Comparison of ENCODE assay signal across 29 cellular contexts in genomic region chr12:122135437-122136031, GRCh38. TPM values are rescaled to one million over a fixed set of nuclear protein-coding genes. Genes with fewer than 3 reads are reported as not detected.
DNase-seq lines count a peak whose midpoint lies in the region; FAIRE-seq and TF ChIP-seq lines count a peak whose summit lies in the region.
"Had no signal": no experiment of that assay in that cellular context is flagged by ENCODE, and none has a peak within 500 bp of the region (broad histone marks: within the 10 kb centered on the region; RNA-seq: fewer than 3 reads in every experiment).

No MANE protein-coding gene starts in this region.

- CTCF ChIA-PET in RWPE1 (lab: Yijun Ruan, JAX) (no interaction called here), H1 (lab: Charles Lee; ENCODE audit: partially characterized antibody) (interaction anchor here (0.9 to 1.4 kb wide), 6 partner anchors 10 to 81 kb away, joined by 3 to 5 read pairs (median 4); no protein-coding TSS in a partner anchor), mammary epithelial cell (lab: Charles Lee; ENCODE audit: low non-redundant PET) (no interaction called here)

- H3K14ac ChIP-seq in H1 (ENCODE audit: insufficient read length): no peak overlapping the region
- no peak overlapping the region for H3K14ac ChIP-seq in neuronal stem cell (ENCODE audit: low read length)

- no peak overlapping the region for H4K5ac ChIP-seq in H1 (ENCODE audit: insufficient read length, low read depth, low read length)

- H3K4me3 Mint-ChIP-seq in activated naive CD8-positive, alpha-beta T cell: no peak overlapping the region
- no peak overlapping the region for H3K4me3 Mint-ChIP-seq in activated naive CD8-positive, alpha-beta T cell treated with anti-CD3 and anti-CD28 coated beads for 36 hours
- H3K4me3 Mint-ChIP-seq: CD4-positive, CD25-positive, alpha-beta regulatory T cell; H9 had no signal

- H2BK120ac ChIP-seq in H1 (replicated peaks; ENCODE audit: low read depth, low read length): no peak overlapping the region
- no peak overlapping the region for H2BK120ac ChIP-seq in neuronal stem cell (ENCODE audit: low read depth, low read length)

- no peaks in the 10 kb centered on the region for H3K4me1 Mint-ChIP-seq in activated naive CD8-positive, alpha-beta T cell (ENCODE audit: low read depth)
- no peaks in the 10 kb centered on the region for H3K4me1 Mint-ChIP-seq in activated naive CD8-positive, alpha-beta T cell treated with anti-CD3 and anti-CD28 coated beads for 36 hours

- H3K27me3 ChIP-seq in H1 (replicated peaks in 1 of 4; ENCODE audit: control insufficient read depth in 3 of 4, extremely low read depth in 1 of 4, insufficient read depth in 3 of 4, low read length in 3 of 4) (no peaks in the 10 kb centered on the region; a peak in 1 of 7 replicates), neuronal stem cell (ENCODE audit: control insufficient read depth in 3 of 3, insufficient read depth in 3 of 3, low read depth in 1 of 3, low read length in 3 of 3) (no peaks in the 10 kb centered on the region), mammary epithelial cell (ENCODE audit: insufficient read depth, low read length) (no peaks in the 10 kb centered on the region)
- H3K27me3 ChIP-seq: SJCRH30 had no signal

- H2AK5ac ChIP-seq in H1 (ENCODE audit: low read depth, low read length): no peak overlapping the region
- H2AK5ac ChIP-seq in neuronal stem cell (ENCODE audit: low read depth, low read length): no peak overlapping the region

- no peak for TF ChIP-seq POLR2A in H1 (IDR thresholded peaks at IDR 0.05; ENCODE audit: control extremely low read depth in 1 of 2, low read depth in 2 of 2, low read length in 2 of 2)

- H4K20me1 ChIP-seq in H1 (replicated peaks in 1 of 2; ENCODE audit: control insufficient read depth in 1 of 2, insufficient read depth in 2 of 2, low read length in 2 of 2) (no peaks in the 10 kb centered on the region), mammary epithelial cell (ENCODE audit: insufficient read depth, low read length) (no peaks in the 10 kb centered on the region)

- in situ Hi-C loops in mammary epithelial cell (cut with MboI; ENCODE audit: low sequenced_read_pairs in 2 of 2): loop anchor here in 1 of 2 donors (10.0 kb wide), 1 partner anchor 49 kb away; the partner anchor contains the start of gene LRRC43

- TF ChIP-seq CTCF in RWPE1 (conservative IDR thresholded peaks at IDR 0.05; ENCODE audit: low read depth): no peak
- no peak for TF ChIP-seq CTCF in H1 (IDR thresholded peaks at IDR 0.05; ENCODE audit: control extremely low read depth in 1 of 3, insufficient read depth in 1 of 3, low read depth in 1 of 3, low read length in 3 of 3)
- no peak for TF ChIP-seq CTCF in mammary epithelial cell (conservative IDR thresholded peaks at IDR 0.05 in 1 of 2, IDR thresholded peaks at IDR 0.05 in 1 of 2; ENCODE audit: extremely low read depth in 1 of 2, insufficient read depth in 1 of 2, low read depth in 1 of 2, low read length in 2 of 2)

- H2BK5ac ChIP-seq in H1 (ENCODE audit: low read depth, low read length): peak overlapping the region; percentile 5; the same call in 1 of the 2 replicates
- H2BK5ac ChIP-seq in neuronal stem cell (ENCODE audit: low read length): no peak overlapping the region

- H3K9me3 Mint-ChIP-seq in activated naive CD8-positive, alpha-beta T cell (ENCODE audit: low read depth): no peaks in the 10 kb centered on the region
- H3K9me3 Mint-ChIP-seq in activated naive CD8-positive, alpha-beta T cell treated with anti-CD3 and anti-CD28 coated beads for 36 hours: no peaks in the 10 kb centered on the region
- H3K9me3 Mint-ChIP-seq: CD4-positive, CD25-positive, alpha-beta regulatory T cell had no signal

- H3K27me3 Mint-ChIP-seq in activated naive CD8-positive, alpha-beta T cell: no peaks in the 10 kb centered on the region
- no peaks in the 10 kb centered on the region for H3K27me3 Mint-ChIP-seq in activated naive CD8-positive, alpha-beta T cell treated with anti-CD3 and anti-CD28 coated beads for 36 hours
- H3K27me3 Mint-ChIP-seq: CD4-positive, CD25-positive, alpha-beta regulatory T cell had no signal

- H2BK12ac ChIP-seq in H1 (ENCODE audit: low read depth, low read length): 0 out of 2 replicates have a peak overlapping the region, but pooled peaks have one; percentile 43
- no peak overlapping the region for H2BK12ac ChIP-seq in neuronal stem cell (ENCODE audit: low read length)

- 94% methylated on average over 17 of the region's 18 CpGs; no CpG with 5 or more reads in 1 of the 2 experiments for WGBS in H1 (ENCODE audit: extremely low coverage in 1 of 2, insufficient coverage in 1 of 2, insufficient read length in 1 of 2, insufficient replicate concordance in 2 of 2, low coverage in 1 of 2, low lambda C conversion rate in 2 of 2, missing lambda C conversion rate in 1 of 2), 2 experiments
- WGBS in neuronal stem cell (ENCODE audit: extremely low coverage in 2 of 2, insufficient read length in 2 of 2, insufficient replicate concordance in 1 of 2), 2 donors: no CpG with 5 or more reads among the region's 18 CpGs
- 96% methylated on average over 12 of the region's 18 CpGs for WGBS in mammary epithelial cell (ENCODE audit: low coverage, missing lambda C conversion rate)

- H2BK20ac ChIP-seq in H1 (ENCODE audit: low read length): no peak overlapping the region

- H3K79me1 ChIP-seq in H1 (ENCODE audit: low read depth, low read length): no peaks in the 10 kb centered on the region
- H3K79me1 ChIP-seq in neuronal stem cell (ENCODE audit: low read depth, low read length): no peaks in the 10 kb centered on the region

- no peak overlapping the region for H3K56ac ChIP-seq in H1 (replicated peaks; ENCODE audit: insufficient read length, low read depth, low read length)

- no peak for TF ChIP-seq RAD21 in H1 (IDR thresholded peaks at IDR 0.05 in 1 of 2, conservative IDR thresholded peaks at IDR 0.05 in 1 of 2; ENCODE audit: low read depth in 2 of 2, low read length in 2 of 2)

- intact Hi-C loops in mammary epithelial cell (cut with micrococcal nuclease): no loop called here

- peaks cover 0 to 8% (median 3%) of the 10 kb centered on the region in 4 experiments; a peak in 5 of 7 replicates for H3K4me1 ChIP-seq in H1 (replicated peaks in 1 of 4; ENCODE audit: control insufficient read depth in 3 of 4, insufficient read depth in 4 of 4, low read length in 3 of 4)
- peaks cover 0 to 5% of the 10 kb centered on the region in 2 donors for H3K4me1 ChIP-seq in neuronal stem cell (ENCODE audit: control insufficient read depth in 2 of 2, insufficient read depth in 1 of 2, low read depth in 1 of 2, low read length in 2 of 2)
- peaks cover 15% of the 10 kb centered on the region for H3K4me1 ChIP-seq in mammary epithelial cell (ENCODE audit: insufficient read depth, low read length)
- H3K4me1 ChIP-seq: SJCRH30 had no signal

- H3K9ac ChIP-seq in H1 (replicated peaks in 1 of 4; ENCODE audit: extremely low read depth in 1 of 4, low read depth in 3 of 4, low read length in 3 of 4) (no peak overlapping the region), neuronal stem cell (ENCODE audit: low read depth, low read length, poor library complexity) (peak overlapping the region; percentile 54), mammary epithelial cell (ENCODE audit: insufficient read depth, low read length) (no peak overlapping the region)
- H3K9ac ChIP-seq: GM23248 had no signal

- no peak overlapping the region for H2AFZ ChIP-seq in H1 (ENCODE audit: low read length)
- H2AFZ ChIP-seq in neuronal stem cell (ENCODE audit: low read length): no peak overlapping the region
- H2AFZ ChIP-seq in mammary epithelial cell (ENCODE audit: low read depth, low read length): no peak overlapping the region
- H2AFZ ChIP-seq: GM23248 had no signal

- H3K36me3 ChIP-seq in H1 (ENCODE audit: control insufficient read depth in 2 of 4, insufficient read depth in 4 of 4, low read length in 3 of 4) (peaks cover 0 to 3% (median 0%) of the 10 kb centered on the region in 4 experiments; a peak in 2 of 8 replicates), neuronal stem cell (replicated peaks in 1 of 2; ENCODE audit: control insufficient read depth in 2 of 2, insufficient read depth in 2 of 2, low read length in 2 of 2) (peaks cover 8 to 69% of the 10 kb centered on the region in 2 donors), mammary epithelial cell (ENCODE audit: insufficient read depth, low read length) (peaks cover 5% of the 10 kb centered on the region)

- TF ChIP-seq EP300 in H1 (IDR thresholded peaks at IDR 0.05; ENCODE audit: borderline replicate concordance in 1 of 2, low read depth in 2 of 2, low read length in 2 of 2): no peak

- no peak for FAIRE-seq in H1 (lab: Jason Lieb, UNC)
- FAIRE-seq: D721Med, GM18507 had no signal

- H3K4me2 ChIP-seq in H1 (ENCODE audit: insufficient read depth in 1 of 2, low read depth in 2 of 2, low read length in 2 of 2) (no peak overlapping the region), neuronal stem cell (ENCODE audit: insufficient read depth, low read length, poor library complexity, severe bottlenecking) (no peak overlapping the region), mammary epithelial cell (ENCODE audit: insufficient read depth, low read depth, low read length) (no peak overlapping the region)

- H3K79me2 ChIP-seq in H1 (ENCODE audit: control insufficient read depth in 1 of 2, insufficient read depth in 2 of 2, low read length in 2 of 2) (no peaks in the 10 kb centered on the region), mammary epithelial cell (ENCODE audit: insufficient read depth, low read length) (no peaks in the 10 kb centered on the region)

- dilution Hi-C loops in mammary epithelial cell (cut with HindIII; ENCODE audit: low sequenced_read_pairs): no loop called here

- H3K23ac ChIP-seq in H1 (ENCODE audit: insufficient read length) (no peak overlapping the region), neuronal stem cell (ENCODE audit: low read depth, low read length, poor library complexity) (peak overlapping the region; percentile 49)

- H3K27ac Mint-ChIP-seq in activated naive CD8-positive, alpha-beta T cell: peak overlapping the region; percentile 22
- no peak overlapping the region for H3K27ac Mint-ChIP-seq in activated naive CD8-positive, alpha-beta T cell treated with anti-CD3 and anti-CD28 coated beads for 36 hours
- H3K27ac Mint-ChIP-seq: CD4-positive, CD25-positive, alpha-beta regulatory T cell had no signal

- H3K4ac ChIP-seq in H1 (replicated peaks; ENCODE audit: insufficient read length, low read depth, low read length): no peak overlapping the region
- peak overlapping the region; percentile 29 for H3K4ac ChIP-seq in neuronal stem cell (ENCODE audit: low read length)

- no peak overlapping the region for H2BK15ac ChIP-seq in H1 (ENCODE audit: low read length)
- no peak overlapping the region for H2BK15ac ChIP-seq in neuronal stem cell (ENCODE audit: low read length)

- H3K36me3 Mint-ChIP-seq in activated naive CD8-positive, alpha-beta T cell: no peaks in the 10 kb centered on the region
- H3K36me3 Mint-ChIP-seq in activated naive CD8-positive, alpha-beta T cell treated with anti-CD3 and anti-CD28 coated beads for 36 hours: peaks cover 12% of the 10 kb centered on the region

- H4K91ac ChIP-seq in H1 (replicated peaks; ENCODE audit: insufficient read length, low read length) (no peak overlapping the region), neuronal stem cell (ENCODE audit: low read depth, low read length, poor library complexity) (no peak overlapping the region)

- DNase-seq in activated naive CD8-positive, alpha-beta T cell treated with anti-CD3 and anti-CD28 coated beads for 36 hours: no peak
- DNase-seq in RWPE1 (ENCODE audit: low spot score) (no peak), H1 (ENCODE audit: low read depth in 1 of 2, low spot score in 2 of 2) (no peak), neuronal stem cell (ENCODE audit: low spot score) (no peak), mammary epithelial cell (no peak), activated gamma-delta T cell (lab: John Stamatoyannopoulos, UW) (no peak)
- DNase-seq in activated CD4-positive, alpha-beta T cell treated with anti-CD3 and anti-CD28 coated beads, Interleukin-2, amount 50 U/mL, for 48 hours: no peak
- DNase-seq: CD4-positive, CD25-positive, alpha-beta regulatory T cell; GM23248; H9; KBM-7; NCI-H1105 treated with DMSO at 0.1 percent for 48 hours; NCI-H146; NCI-H1930; NCI-H446; NCI-H526; NCI-H82; NK-92 treated with Interleukin-12 subunit alpha and Interleukin-12 subunit beta, amount 100 ng/mL, for 24 hours; PC-3; SJCRH30 had no signal

- H3K23me2 ChIP-seq in H1 (ENCODE audit: low read depth, low read length): no peaks in the 10 kb centered on the region

- peak overlapping the region; percentile 6; the same call in 1 of the 2 replicates for H3K27ac ChIP-seq in RWPE1
- no peak overlapping the region for H3K27ac ChIP-seq in H1 (ENCODE audit: low read depth, low read length)
- no peak overlapping the region for H3K27ac ChIP-seq in neuronal stem cell (replicated peaks; ENCODE audit: low read length)
- no peak overlapping the region for H3K27ac ChIP-seq in mammary epithelial cell (ENCODE audit: insufficient read depth, low read depth, low read length)
- H3K27ac ChIP-seq: GM23248, SJCRH30 had no signal

- H3K9me3 ChIP-seq in H1 (ENCODE audit: insufficient read depth in 2 of 2, low read depth in 1 of 2, low read length in 1 of 2): no peaks in the 10 kb centered on the region
- H3K9me3 ChIP-seq in neuronal stem cell (replicated peaks in 1 of 2; ENCODE audit: control insufficient read depth in 2 of 2, insufficient read depth in 1 of 2, low read depth in 1 of 2, low read length in 2 of 2): no peaks in the 10 kb centered on the region
- H3K9me3 ChIP-seq in mammary epithelial cell (replicated peaks; ENCODE audit: insufficient read depth, low read length): no peaks in the 10 kb centered on the region
- H3K9me3 ChIP-seq: SJCRH30 had no signal

- H4K8ac ChIP-seq in H1 (ENCODE audit: extremely low read depth, insufficient read depth, low read length) (no peak overlapping the region), neuronal stem cell (ENCODE audit: low read depth, low read length) (peak overlapping the region; percentile 7)

- no TSS peak for BruUV-seq in mammary epithelial cell (replicated peaks; lab: Mats Ljungman, UMichigan)

- H3K18ac ChIP-seq in H1 (ENCODE audit: extremely low read depth, low read length) (no peak overlapping the region), neuronal stem cell (ENCODE audit: low read length) (peak overlapping the region; percentile 34)

- H3K4me3 ChIP-seq in H1 (ENCODE audit: extremely low read depth in 1 of 4, insufficient read depth in 2 of 4, low read depth in 3 of 4, low read length in 4 of 4): no peak overlapping the region
- no peak overlapping the region for H3K4me3 ChIP-seq in neuronal stem cell (ENCODE audit: low read length in 2 of 2)
- no peak overlapping the region for H3K4me3 ChIP-seq in mammary epithelial cell (replicated peaks in 1 of 3; ENCODE audit: insufficient read depth in 1 of 3, low read depth in 2 of 3, low read length in 3 of 3)
- H3K4me3 ChIP-seq: GM23248, SJCRH30 had no signal

- POLR2A ChIA-PET in RWPE1 (lab: Yijun Ruan, JAX; ENCODE audit: low non-redundant PET) (interaction anchor here (0.6 kb wide), 1 partner anchor 391 kb away, joined by 3 read pairs; the partner anchor contains the start of genes KNTC1 and RSRC2), H1 (lab: Charles Lee; ENCODE audit: partially characterized antibody) (no interaction called here)

RNA-seq across cellular contexts. Expression of gene IL31, which starts 38.5 kb away (rescaled TPM):
- total RNA-seq in activated naive CD8-positive, alpha-beta T cell treated with anti-CD3 and anti-CD28 coated beads for 36 hours: not detected
- total RNA-seq in H1 (2021; fragmentation: NEBNext Ultra II Directional; extraction: Animal tissue kit (Norgen Biotek cat#: 25700)): not detected in 2 replicates
- polyA plus RNA-seq in H1 (2011; rRNA removed): not detected in 2 replicates
- not detected for polyA plus RNA-seq in H1 (2011; cell fraction: cytosol; rRNA removed)
- polyA plus RNA-seq in H1 (2011; cell fraction: nucleus; rRNA removed): not detected
- polyA plus RNA-seq in H1 (2012, experiment 1 of 2): not detected in 4 replicates
- polyA plus RNA-seq in H1 (2012, experiment 2 of 2): not detected
- polyA plus RNA-seq in H1 (2013, experiment 1 of 2): not detected
- polyA plus RNA-seq in H1 (2013, experiment 2 of 2): not detected
- not detected in 2 replicates for polyA minus RNA-seq in H1 (2011; rRNA and poly(A)+ RNA removed)
- polyA minus RNA-seq in H1 (2011; cell fraction: cytosol; rRNA and poly(A)+ RNA removed): not detected
- not detected for polyA minus RNA-seq in H1 (2011; cell fraction: nucleus; rRNA and poly(A)+ RNA removed)
- not detected for polyA plus RNA-seq in neuronal stem cell (2013, experiment 1 of 2)
- polyA plus RNA-seq in neuronal stem cell (2013, experiment 2 of 2): not detected
- total RNA-seq in mammary epithelial cell: not detected
- not detected for polyA plus RNA-seq in mammary epithelial cell
- not detected for polyA minus RNA-seq in mammary epithelial cell
- total RNA-seq: A172; CD4-positive, CD25-positive, alpha-beta regulatory T cell; GM23248; H9; HT1080; LHCN-M2; MCF 10A; PC-3; Right ventricle myocardium inferior; SJCRH30 had no signal
- polyA plus RNA-seq: BJ; CD4-positive, CD25-positive, alpha-beta regulatory T cell; GM23248 had no signal

RNA-seq across cellular contexts. Expression of gene LRRC43, which starts 47.4 kb away (rescaled TPM):
- under 1 TPM in 1 of 2 experiments, not detected in 1; 0.23 TPM for total RNA-seq in activated naive CD8-positive, alpha-beta T cell treated with anti-CD3 and anti-CD28 coated beads for 36 hours
- total RNA-seq in H1 (2021; fragmentation: NEBNext Ultra II Directional; extraction: Animal tissue kit (Norgen Biotek cat#: 25700)): 0.15 and 0.35 TPM in 2 replicates
- polyA plus RNA-seq in H1 (2011; rRNA removed): 0.39 and 0.44 TPM in 2 replicates
- 0.66 TPM for polyA plus RNA-seq in H1 (2011; cell fraction: cytosol; rRNA removed)
- polyA plus RNA-seq in H1 (2011; cell fraction: nucleus; rRNA removed): 0.53 TPM
- 0.17 to 0.70 TPM (median 0.39 TPM) in 4 replicates for polyA plus RNA-seq in H1 (2012, experiment 1 of 2)
- polyA plus RNA-seq in H1 (2012, experiment 2 of 2): 0.24 TPM
- polyA plus RNA-seq in H1 (2013, experiment 1 of 2): 0.24 TPM
- 0.44 TPM for polyA plus RNA-seq in H1 (2013, experiment 2 of 2)
- polyA minus RNA-seq in H1 (2011; rRNA and poly(A)+ RNA removed): 0.13 TPM in 1 of 2 replicates, not detected in the other
- not detected for polyA minus RNA-seq in H1 (2011; cell fraction: cytosol; rRNA and poly(A)+ RNA removed)
- not detected for polyA minus RNA-seq in H1 (2011; cell fraction: nucleus; rRNA and poly(A)+ RNA removed)
- polyA plus RNA-seq in neuronal stem cell (2013, experiment 1 of 2): 1.6 TPM
- 1.5 TPM for polyA plus RNA-seq in neuronal stem cell (2013, experiment 2 of 2)
- under 1 TPM; 0.50 to 0.66 TPM for total RNA-seq in mammary epithelial cell
- polyA plus RNA-seq in mammary epithelial cell: not detected
- not detected for polyA minus RNA-seq in mammary epithelial cell
- total RNA-seq: A172; CD4-positive, CD25-positive, alpha-beta regulatory T cell; HT1080; LHCN-M2; MCF 10A had no signal
- polyA plus RNA-seq: CD4-positive, CD25-positive, alpha-beta regulatory T cell had no signal

RNA-seq across cellular contexts. Expression of gene MLXIP, which starts 57.0 kb away (rescaled TPM):
- total RNA-seq in activated naive CD8-positive, alpha-beta T cell treated with anti-CD3 and anti-CD28 coated beads for 36 hours: 10 to 100 TPM; 29.0 to 30.1 TPM
- 40.4 and 40.5 TPM in 2 replicates for total RNA-seq in H1 (2021; fragmentation: NEBNext Ultra II Directional; extraction: Animal tissue kit (Norgen Biotek cat#: 25700))
- polyA plus RNA-seq in H1 (2011; rRNA removed) (5.5 and 13.2 TPM in 2 replicates), mammary epithelial cell (14.3 TPM)
- polyA plus RNA-seq in H1 (2011; cell fraction: cytosol; rRNA removed): 4.1 TPM
- polyA plus RNA-seq in H1 (2011; cell fraction: nucleus; rRNA removed): 18.6 TPM
- polyA plus RNA-seq in H1 (2012, experiment 1 of 2): 15.2 to 19.4 TPM (median 18.9 TPM) in 4 replicates
- polyA plus RNA-seq in H1 (2012, experiment 2 of 2): 13.9 TPM
- 33.1 TPM for polyA plus RNA-seq in H1 (2013, experiment 1 of 2)
- 33.0 TPM for polyA plus RNA-seq in H1 (2013, experiment 2 of 2)
- 10.0 and 15.5 TPM in 2 replicates for polyA minus RNA-seq in H1 (2011; rRNA and poly(A)+ RNA removed)
- polyA minus RNA-seq in H1 (2011; cell fraction: cytosol; rRNA and poly(A)+ RNA removed): 23.0 TPM
- 35.1 TPM for polyA minus RNA-seq in H1 (2011; cell fraction: nucleus; rRNA and poly(A)+ RNA removed)
- polyA plus RNA-seq in neuronal stem cell (2013, experiment 1 of 2): 18.3 TPM
- polyA plus RNA-seq in neuronal stem cell (2013, experiment 2 of 2): 18.1 TPM
- total RNA-seq in mammary epithelial cell: 10 to 100 TPM; 17.7 to 53.6 TPM
- polyA minus RNA-seq in mammary epithelial cell: 50.3 TPM
